ENCODE assay signal across 8 cellular contexts in genomic region chr1:112803906-112804762, GRCh38.
DNase-seq lines count a peak whose midpoint lies in the region; ATAC-seq and TF ChIP-seq lines count a peak whose summit lies in the region.

No MANE protein-coding gene starts in this region.

- H3K4me1 ChIP-seq in lower lobe of right lung: no peaks in the 10 kb centered on the region

- POLR2A ChIA-PET in GM10248 (lab: Yijun Ruan, JAX): no interaction called here

- H3K4me3 ChIP-seq in lower lobe of right lung: no peak overlapping the region

- H3K27ac ChIP-seq in lower lobe of right lung: no peak overlapping the region

- peak; percentile 79 for ATAC-seq in HG02678 (IDR thresholded peaks at IDR 0.05; ENCODE audit: unreplicated experiment)
- ATAC-seq in lower lobe of right lung: peak; percentile 89 to 93

- intact Hi-C loops in lower lobe of right lung (cut with DNase I): loop anchor here (5.0 kb wide), 1 partner anchor 87 kb away; the partner anchor contains the start of gene PPM1J

- peaks cover 8% of the 10 kb centered on the region for H3K27me3 ChIP-seq in lower lobe of right lung (ENCODE audit: low read depth)

- DNase-seq in GM10248 (ENCODE audit: extremely low spot score) (peak; percentile 83), NCI-H2196 treated with DMSO at 0.1 percent for 48 hours (lab: John Stamatoyannopoulos, UW; ENCODE audit: unreplicated experiment) (peak; percentile 15), dermis blood vessel endothelial cell (peak; percentile 89), lower lobe of right lung (peak; percentile 76), KG1 (lab: John Stamatoyannopoulos, UW) (no peak)
- DNase-seq in activated CD4-positive, alpha-beta T cell treated with anti-CD3 and anti-CD28 coated beads for 1 hour: peak; percentile 9
- peak; percentile 5 for DNase-seq in stimulated activated CD8-positive, alpha-beta memory T cell treated with anti-CD3 and anti-CD28 coated beads, Interleukin-15, amount 100 ng/mL, for 24 hours (ENCODE audit: low read depth)

- CTCF ChIA-PET in GM10248 (lab: Yijun Ruan, JAX): interaction anchor here (0.6 to 13.5 kb wide), 35 partner anchors 9 to 446 kb away, joined by 3 to 410 read pairs (median 5); partner anchors contain the start of genes LRIG2 and PPM1J

- H3K9me3 ChIP-seq in lower lobe of right lung: no peaks in the 10 kb centered on the region

- no peaks in the 10 kb centered on the region for H3K36me3 ChIP-seq in lower lobe of right lung

- TF ChIP-seq CTCF in GM10248 (IDR thresholded peaks at IDR 0.05; ENCODE audit: control extremely low read depth, extremely low read depth, low read depth, missing control alignments) (peak; percentile 97), lower lobe of right lung (IDR thresholded peaks at IDR 0.05) (peak; percentile 72)
